ENCODE assay signal across 9 cellular contexts in the genomic region with DNA sequence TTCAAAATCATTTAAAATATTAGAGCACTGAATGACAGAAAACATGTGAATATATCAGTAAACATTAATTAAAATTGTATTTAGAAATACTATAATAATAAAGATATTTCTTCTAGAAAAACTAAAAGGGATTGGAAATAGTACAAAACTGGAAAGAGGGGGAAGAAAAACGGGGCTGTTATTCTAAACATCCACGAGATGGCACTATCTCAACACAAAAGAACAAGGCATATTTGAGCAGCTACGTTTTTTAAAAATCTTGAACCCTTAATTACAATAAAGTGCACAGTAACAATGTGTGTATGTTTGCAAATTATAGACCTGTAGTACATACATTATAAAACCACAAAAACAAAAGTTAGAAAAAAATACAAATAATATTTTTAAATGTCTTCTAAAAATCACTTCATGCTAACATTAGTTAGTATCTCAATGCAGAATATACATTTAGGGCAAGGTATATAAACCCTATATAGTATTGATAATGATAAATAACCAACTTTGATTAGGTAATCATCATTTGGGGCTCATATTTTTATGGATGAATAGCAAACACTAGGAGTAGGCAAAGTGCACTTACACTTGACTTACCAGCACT. TPM values are rescaled to one million over a fixed set of nuclear protein-coding genes. Genes with fewer than 3 reads are reported as not detected.
DNase-seq lines count a peak whose midpoint lies in the region; ATAC-seq and TF ChIP-seq lines count a peak whose summit lies in the region.
"Had no signal": no experiment of that assay in that cellular context is flagged by ENCODE, and none has a peak within 500 bp of the region (broad histone marks: within the 10 kb centered on the region; RNA-seq: fewer than 3 reads in every experiment).

No MANE protein-coding gene starts in this region.

- H3K27me3 Mint-ChIP-seq in CD14-positive monocyte (ENCODE audit: low read depth in 3 of 3) = no peaks in the 10 kb centered on the region
- H3K27me3 Mint-ChIP-seq: IgD-negative memory B cell had no signal

- no peak for TF ChIP-seq POLR2A in breast epithelium (IDR thresholded peaks at IDR 0.05)

- H3K9me3 ChIP-seq in breast epithelium = no peaks in the 10 kb centered on the region

- H3K27ac ChIP-seq in breast epithelium = no peak overlapping the region

- peaks cover 5 to 10% of the 10 kb centered on the region in 2 donors for H3K36me3 Mint-ChIP-seq in CD14-positive monocyte

- no peaks in the 10 kb centered on the region for H3K36me3 ChIP-seq in breast epithelium

- no peak overlapping the region for H3K4me3 Mint-ChIP-seq in CD14-positive monocyte
- H3K4me3 Mint-ChIP-seq: IgD-negative memory B cell had no signal

- no peak overlapping the region for H3K4me3 ChIP-seq in breast epithelium

- intact Hi-C loops in CD14-positive monocyte (cut with micrococcal nuclease) (no loop called here), breast epithelium (cut with DNase I; ENCODE audit: low total_unique reads) (no loop called here)

- DNase-seq in CD14-positive monocyte (ENCODE audit: low spot score) = no peak
- peak; percentile 27 for DNase-seq in NCI-H2029 treated with DMSO at 0.1 percent for 48 hours (lab: John Stamatoyannopoulos, UW)
- no peak for DNase-seq in breast epithelium (ENCODE audit: low spot score in 2 of 2)
- DNase-seq in lung microvascular endothelial cell (ENCODE audit: low read depth in 2 of 2) = peak; percentile 35 to 54
- DNase-seq in stimulated activated CD8-positive, alpha-beta memory T cell treated with anti-CD3 and anti-CD28 coated beads, Interleukin-4, amount 100 ng/mL, for 48 hours = no peak

- no peaks in the 10 kb centered on the region for H3K4me1 Mint-ChIP-seq in CD14-positive monocyte
- H3K4me1 Mint-ChIP-seq: IgD-negative memory B cell had no signal

- no peaks in the 10 kb centered on the region for H3K9me3 Mint-ChIP-seq in CD14-positive monocyte
- H3K9me3 Mint-ChIP-seq: IgD-negative memory B cell had no signal

- no peaks in the 10 kb centered on the region for H3K27me3 ChIP-seq in breast epithelium

- H3K27ac Mint-ChIP-seq in CD14-positive monocyte = no peak overlapping the region
- H3K27ac Mint-ChIP-seq: IgD-negative memory B cell had no signal

- TF ChIP-seq CTCF in CD14-positive monocyte (IDR thresholded peaks at IDR 0.05) (peak; percentile 89), breast epithelium (IDR thresholded peaks at IDR 0.05) (peak in 2 of 3 donors; percentile 41 to 44)

- H3K4me1 ChIP-seq in breast epithelium = no peaks in the 10 kb centered on the region

- peak; percentile 64 for ATAC-seq in GM19043 (IDR thresholded peaks at IDR 0.05; ENCODE audit: low read depth, unreplicated experiment)
- no peak for ATAC-seq in HG02623 (IDR thresholded peaks at IDR 0.05; ENCODE audit: unreplicated experiment)
- no peak for ATAC-seq in GM21423 (IDR thresholded peaks at IDR 0.05; ENCODE audit: unreplicated experiment)

RNA-seq across cellular contexts. Expression of gene PNISR, which starts 42.5 kb away (rescaled TPM):
- 10 to 100 TPM; 28.9 to 33.9 TPM for polyA plus RNA-seq in CD14-positive monocyte
- total RNA-seq in breast epithelium (100 to 1,000 TPM; 133 to 294 (median 206) TPM), lung microvascular endothelial cell (22.7 and 35.3 TPM in 2 replicates)

RNA-seq across cellular contexts. Expression of gene USP45, which starts 47.6 kb away (rescaled TPM):
- polyA plus RNA-seq in CD14-positive monocyte = 1 to 10 TPM; 1.9 to 2.3 TPM
- total RNA-seq in breast epithelium (10 to 100 TPM; 14.1 to 25.8 (median 25.2) TPM), lung microvascular endothelial cell (8.3 and 10.7 TPM in 2 replicates)

Comparison
In these comparisons a context has a peak if more than half of its experiments do, and no peak if none do; other contexts are left out.
1. DNase-seq: peak in NCI-H2029 treated with DMSO at 0.1 percent for 48 hours (single experiment) and lung microvascular endothelial cell (2 of 2); none in CD14-positive monocyte (single experiment), breast epithelium (0 of 2) and stimulated activated CD8-positive, alpha-beta memory T cell treated with anti-CD3 and anti-CD28 coated beads, Interleukin-4, amount 100 ng/mL, for 48 hours (single experiment).